In the genomic region with DNA sequence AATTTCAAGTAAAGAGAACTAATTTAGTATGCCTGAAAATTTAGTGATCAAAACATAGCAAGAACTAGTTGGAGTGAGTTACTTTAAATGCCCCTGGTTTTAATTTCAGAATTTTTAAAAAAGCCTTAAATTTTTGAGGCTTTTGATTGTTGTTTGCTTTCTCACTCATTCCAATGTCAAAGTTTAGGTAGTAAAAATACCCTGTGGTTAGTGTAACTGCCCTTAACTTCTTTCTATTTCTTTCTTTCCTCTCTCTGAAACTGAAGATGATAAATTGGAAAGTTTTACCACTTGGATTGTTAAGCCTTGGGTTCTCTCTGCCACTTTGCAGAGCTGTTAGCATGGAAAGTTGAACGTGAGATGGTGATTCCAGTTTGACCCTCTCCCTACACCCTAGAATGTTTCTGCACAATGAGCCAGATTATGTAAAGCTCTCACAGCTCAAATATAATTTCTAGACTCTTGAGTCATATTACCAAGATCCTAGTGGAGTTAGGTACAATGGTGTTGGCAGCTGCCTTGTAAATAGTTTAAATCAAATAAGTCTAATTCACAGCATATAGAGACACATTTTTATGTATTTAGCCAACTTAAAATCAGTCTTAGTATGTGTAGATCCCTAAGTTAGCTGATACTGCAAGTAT, we compare ENCODE assay signal across 1 cellular context.
TF ChIP-seq lines count a peak whose summit lies in the region.

No MANE protein-coding gene starts in this region.

TF ChIP-seq in H1, 55 proteins besides CTCF, POLR2A, EP300 and RAD21:
- TF ChIP-seq CTBP2 (IDR thresholded peaks at IDR 0.05; ENCODE audit: borderline replicate concordance, insufficient read depth, insufficient read length, low read length) (no peak), GABPA (IDR thresholded peaks at IDR 0.05; ENCODE audit: borderline replicate concordance, insufficient read depth, low read length) (no peak), JUN (IDR thresholded peaks at IDR 0.05; ENCODE audit: low read depth, low read length) (no peak), TAF7 (optimal IDR thresholded peaks at IDR 0.05; ENCODE audit: borderline replicate concordance, low read depth, low read length) (no peak), GTF2F1 (IDR thresholded peaks at IDR 0.05; ENCODE audit: borderline replicate concordance, low read depth, low read length) (no peak), EGR1 (IDR thresholded peaks at IDR 0.05; ENCODE audit: borderline replicate concordance, low read depth, low read length) (no peak), SP4 (IDR thresholded peaks at IDR 0.05; ENCODE audit: low read length) (no peak), ZNF274 (IDR thresholded peaks at IDR 0.05; ENCODE audit: borderline replicate concordance, extremely low read depth, low read length) (no peak), CBX5 (IDR thresholded peaks at IDR 0.05; ENCODE audit: low read depth, low read length) (no peak), CHD2 (IDR thresholded peaks at IDR 0.05; ENCODE audit: low read length) (no peak), TAF1 (IDR thresholded peaks at IDR 0.05; ENCODE audit: low read depth, low read length) (no peak), YY1 (IDR thresholded peaks at IDR 0.05; ENCODE audit: low read depth, low read length) (no peak), SP1 (IDR thresholded peaks at IDR 0.05; ENCODE audit: low read depth, low read length) (no peak), CEBPB (IDR thresholded peaks at IDR 0.05; ENCODE audit: low read depth, low read length) (no peak)
- TF ChIP-seq, protein P1, sequence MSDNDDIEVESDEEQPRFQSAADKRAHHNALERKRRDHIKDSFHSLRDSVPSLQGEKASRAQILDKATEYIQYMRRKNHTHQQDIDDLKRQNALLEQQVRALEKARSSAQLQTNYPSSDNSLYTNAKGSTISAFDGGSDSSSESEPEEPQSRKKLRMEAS (IDR thresholded peaks at IDR 0.05): no peak
- TF ChIP-seq, protein P2, sequence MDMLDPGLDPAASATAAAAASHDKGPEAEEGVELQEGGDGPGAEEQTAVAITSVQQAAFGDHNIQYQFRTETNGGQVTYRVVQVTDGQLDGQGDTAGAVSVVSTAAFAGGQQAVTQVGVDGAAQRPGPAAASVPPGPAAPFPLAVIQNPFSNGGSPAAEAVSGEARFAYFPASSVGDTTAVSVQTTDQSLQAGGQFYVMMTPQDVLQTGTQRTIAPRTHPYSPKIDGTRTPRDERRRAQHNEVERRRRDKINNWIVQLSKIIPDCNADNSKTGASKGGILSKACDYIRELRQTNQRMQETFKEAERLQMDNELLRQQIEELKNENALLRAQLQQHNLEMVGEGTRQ (IDR thresholded peaks at IDR 0.05; ENCODE audit: low read length): no peak
